Comparison of ENCODE assay signal across 11 cellular contexts in genomic region chr19:18085702-18086457, GRCh38. TPM values are rescaled to one million over a fixed set of nuclear protein-coding genes. Genes with fewer than 3 reads are reported as not detected.
DNase-seq lines count a peak whose midpoint lies in the region; ATAC-seq and TF ChIP-seq lines count a peak whose summit lies in the region.
"Had no signal": no experiment of that assay in that cellular context is flagged by ENCODE, and none has a peak within 500 bp of the region (broad histone marks: within the 10 kb centered on the region; RNA-seq: fewer than 3 reads in every experiment).

No MANE protein-coding gene starts in this region.

- H3K9me3 ChIP-seq in transverse colon, result no peaks in the 10 kb centered on the region

- peaks cover 11% of the 10 kb centered on the region for H3K36me3 Mint-ChIP-seq in activated T-cell treated with anti-CD3 and anti-CD28 coated beads, Interleukin-2, amount 50 U/mL, for 4 hours (ENCODE audit: insufficient read depth)
- H3K36me3 Mint-ChIP-seq in activated naive CD8-positive, alpha-beta T cell treated with anti-CD3 and anti-CD28 coated beads, Interleukin-2, amount 50 U/mL, for 24 hours (ENCODE audit: low read depth), result peaks cover 12% of the 10 kb centered on the region
- H3K36me3 Mint-ChIP-seq in stimulated activated memory B cell treated with anti-CD40 and anti-IgM and Interleukin-4, amounts not matched to agents 10 μg/mL and 1 μg/mL and 100 μg/mL, for 72 hours, result peaks cover 41% of the 10 kb centered on the region

- 70 to 88% methylated on average over 5 to 8 of the region's 8 CpGs for WGBS in transverse colon (ENCODE audit: low coverage in 1 of 2), 2 donors

- no peaks in the 10 kb centered on the region for H3K9me3 Mint-ChIP-seq in activated T-cell treated with anti-CD3 and anti-CD28 coated beads, Interleukin-2, amount 50 U/mL, for 4 hours
- H3K9me3 Mint-ChIP-seq in activated naive CD8-positive, alpha-beta T cell treated with anti-CD3 and anti-CD28 coated beads, Interleukin-2, amount 50 U/mL, for 24 hours, result peaks cover 5% of the 10 kb centered on the region
- peaks cover 12% of the 10 kb centered on the region for H3K9me3 Mint-ChIP-seq in stimulated activated memory B cell treated with anti-CD40 and anti-IgM and Interleukin-4, amounts not matched to agents 10 μg/mL and 1 μg/mL and 100 μg/mL, for 72 hours

- H3K4me3 ChIP-seq in transverse colon, result no peak overlapping the region
- H3K4me3 ChIP-seq: GM23248 had no signal

- H3K4me3 Mint-ChIP-seq in activated T-cell treated with anti-CD3 and anti-CD28 coated beads, Interleukin-2, amount 50 U/mL, for 4 hours, result peak overlapping the region; percentile 92
- peak overlapping the region; percentile 88 for H3K4me3 Mint-ChIP-seq in activated naive CD8-positive, alpha-beta T cell treated with anti-CD3 and anti-CD28 coated beads, Interleukin-2, amount 50 U/mL, for 24 hours
- H3K4me3 Mint-ChIP-seq in stimulated activated memory B cell treated with anti-CD40 and anti-IgM and Interleukin-4, amounts not matched to agents 10 μg/mL and 1 μg/mL and 100 μg/mL, for 72 hours, result peak overlapping the region; percentile 89
- H3K4me3 Mint-ChIP-seq: neural crest cell had no signal

- H3K4me1 ChIP-seq in transverse colon, result peaks cover 0 to 7% (median 2%) of the 10 kb centered on the region in 4 donors

- H3K27ac Mint-ChIP-seq in activated naive CD8-positive, alpha-beta T cell treated with anti-CD3 and anti-CD28 coated beads, Interleukin-2, amount 50 U/mL, for 24 hours, result peak overlapping the region; percentile 93
- peak overlapping the region; percentile 96 for H3K27ac Mint-ChIP-seq in stimulated activated memory B cell treated with anti-CD40 and anti-IgM and Interleukin-4, amounts not matched to agents 10 μg/mL and 1 μg/mL and 100 μg/mL, for 72 hours

- no peak for TF ChIP-seq POLR2A in transverse colon (IDR thresholded peaks at IDR 0.05)

- TF ChIP-seq CTCF in transverse colon (IDR thresholded peaks at IDR 0.05), result no peak

- no peak overlapping the region for H3K27ac ChIP-seq in transverse colon
- H3K27ac ChIP-seq: GM23248 had no signal

- in situ Hi-C loops in transverse colon (cut with MboI; ENCODE audit: low pct_ligation_motif_present in 1 of 4, low pct_unique_long_range_greater_than_20kb in 1 of 4, low sequenced_read_pairs in 3 of 4), result no loop called here

- no peaks in the 10 kb centered on the region for H3K36me3 ChIP-seq in transverse colon

- no peak for ATAC-seq in activated T-cell treated with anti-CD3 and anti-CD28 coated beads, Interleukin-2, amount 50 U/mL, for 4 hours
- no peak for ATAC-seq in activated naive CD8-positive, alpha-beta T cell treated with anti-CD3 and anti-CD28 coated beads, Interleukin-2, amount 50 U/mL, for 24 hours
- no peak for ATAC-seq in stimulated activated memory B cell treated with anti-CD40 and anti-IgM and Interleukin-4, amounts not matched to agents 10 μg/mL and 1 μg/mL and 100 μg/mL, for 72 hours

- peaks cover 63% of the 10 kb centered on the region for H3K4me1 Mint-ChIP-seq in activated T-cell treated with anti-CD3 and anti-CD28 coated beads, Interleukin-2, amount 50 U/mL, for 4 hours (ENCODE audit: low read depth)
- H3K4me1 Mint-ChIP-seq in activated naive CD8-positive, alpha-beta T cell treated with anti-CD3 and anti-CD28 coated beads, Interleukin-2, amount 50 U/mL, for 24 hours, result peaks cover 63% of the 10 kb centered on the region
- peaks cover 60% of the 10 kb centered on the region for H3K4me1 Mint-ChIP-seq in stimulated activated memory B cell treated with anti-CD40 and anti-IgM and Interleukin-4, amounts not matched to agents 10 μg/mL and 1 μg/mL and 100 μg/mL, for 72 hours

- no peaks in the 10 kb centered on the region for H3K27me3 Mint-ChIP-seq in activated T-cell treated with anti-CD3 and anti-CD28 coated beads, Interleukin-2, amount 50 U/mL, for 4 hours (ENCODE audit: low read depth)
- no peaks in the 10 kb centered on the region for H3K27me3 Mint-ChIP-seq in activated naive CD8-positive, alpha-beta T cell treated with anti-CD3 and anti-CD28 coated beads, Interleukin-2, amount 50 U/mL, for 24 hours
- H3K27me3 Mint-ChIP-seq in stimulated activated memory B cell treated with anti-CD40 and anti-IgM and Interleukin-4, amounts not matched to agents 10 μg/mL and 1 μg/mL and 100 μg/mL, for 72 hours, result no peaks in the 10 kb centered on the region

- intact Hi-C loops in transverse colon (cut with DNase I; ENCODE audit: low total_unique reads), result no loop called here

- no peaks in the 10 kb centered on the region for H3K27me3 ChIP-seq in transverse colon

- DNase-seq in activated T-cell treated with anti-CD3 and anti-CD28 coated beads, Interleukin-2, amount 50 U/mL, for 4 hours, result no peak
- DNase-seq in activated T-cell treated with anti-CD3 and anti-CD28 coated beads, Interleukin-2, amount 50 U/mL, for 48 hours, result no peak
- DNase-seq in NAMALWA (ENCODE audit: low spot score) (peak; percentile 32), transverse colon (no peak), globus pallidus (ENCODE audit: low spot score) (no peak), COLO668 (lab: John Stamatoyannopoulos, UW; ENCODE audit: unreplicated experiment) (no peak)
- DNase-seq in activated naive CD8-positive, alpha-beta T cell treated with anti-CD3 and anti-CD28 coated beads, Interleukin-2, amount 50 U/mL, for 24 hours, result no peak
- DNase-seq: GM23248, NCI-H748 treated with DMSO at 0.1 percent for 48 hours had no signal

- no peak for TF ChIP-seq EP300 in transverse colon (IDR thresholded peaks at IDR 0.05; ENCODE audit: low read depth)

RNA-seq across cellular contexts. Expression of gene IL12RB1, which starts 0.9 kb away (rescaled TPM):
- 10 to 100 TPM; 10.4 to 16.1 (median 14.8) TPM for total RNA-seq in activated T-cell treated with anti-CD3 and anti-CD28 coated beads, Interleukin-2, amount 50 U/mL, for 4 hours
- total RNA-seq in transverse colon, result 1 to 10 TPM in 1 of 4 donors, under 1 TPM in 1, not detected in 2; 0.55 to 2.1 TPM
- total RNA-seq: GM23248, neural crest cell had no signal

RNA-seq across cellular contexts. Expression of gene MAST3, which starts 11.7 kb away (rescaled TPM):
- total RNA-seq in activated T-cell treated with anti-CD3 and anti-CD28 coated beads, Interleukin-2, amount 50 U/mL, for 4 hours, result 10 to 100 TPM; 10.4 to 11.1 (median 10.7) TPM
- total RNA-seq in transverse colon, result 10 to 100 TPM; 27.2 to 53.5 (median 32.7) TPM
